18 cellular contexts compared by ENCODE assay signal in genomic region chr1:41957568-41957967, GRCh38. TPM values are rescaled to one million over a fixed set of nuclear protein-coding genes. Genes with fewer than 3 reads are reported as not detected.
A peak's percentile ranks its signal among the peaks of the same experiment; 100 is the strongest.
DNase-seq lines count a peak whose midpoint lies in the region; ATAC-seq and TF ChIP-seq lines count a peak whose summit lies in the region.
"Had no signal": no experiment of that assay in that cellular context is flagged by ENCODE, and none has a peak within 500 bp of the region (broad histone marks: within the 10 kb centered on the region; RNA-seq: fewer than 3 reads in every experiment).

No MANE protein-coding gene starts in this region.

- peak; percentile 19 to 92 for ATAC-seq in left cardiac atrium
- ATAC-seq in GM19023 (IDR thresholded peaks at IDR 0.05; ENCODE audit: unreplicated experiment) = no peak
- ATAC-seq in GM18505 (IDR thresholded peaks at IDR 0.05; ENCODE audit: unreplicated experiment) = no peak
- ATAC-seq: activated CD8-positive, alpha-beta T cell treated with anti-CD3 and anti-CD28 coated beads, Interleukin-2, amount 10 ng/mL, durations not matched to agents 7 days and 5 days; GM23338; lower lobe of right lung had no signal

- TF ChIP-seq POLR2A in GM18505 (IDR thresholded peaks at IDR 0.05; ENCODE audit: borderline replicate concordance, extremely low read depth, insufficient read depth, insufficient read length) = no peak

- peak; percentile 79 for DNase-seq in A172 (ENCODE audit: low spot score)
- peak; percentile 76 for DNase-seq in HS-5 (ENCODE audit: low read depth)
- peak; percentile 67 for DNase-seq in astrocyte of the spinal cord (ENCODE audit: low read depth, low spot score)
- DNase-seq in left cardiac atrium = no peak
- DNase-seq in H4 (ENCODE audit: low spot score) = no peak
- DNase-seq in effector CD4-positive, alpha-beta T cell = no peak
- DNase-seq: activated CD8-positive, alpha-beta T cell treated with anti-CD3 and anti-CD28 coated beads, Interleukin-2, amount 10 ng/mL, durations not matched to agents 7 days and 5 days; activated gamma-delta T cell; COR-L47; lower lobe of right lung; NCI-H1694 treated with DMSO at 0.1 percent for 48 hours; NCI-H524 treated with DMSO at 0.1 percent for 48 hours; nephron progenitor cell; sigmoid colon had no signal

- in situ Hi-C loops in astrocyte of the spinal cord (cut with HindIII; ENCODE audit: low sequenced_read_pairs) = no loop called here

- H3K4me3 ChIP-seq in astrocyte of the spinal cord (ENCODE audit: low read depth, low read length) = no peak overlapping the region
- H3K4me3 ChIP-seq: GM23338, hepatocyte, lower lobe of right lung, sigmoid colon had no signal

- intact Hi-C loops in left cardiac atrium (cut with DNase I) = no loop called here

- no peak for TF ChIP-seq CTCF in astrocyte of the spinal cord (IDR thresholded peaks at IDR 0.05; ENCODE audit: low read depth, low read length)

RNA-seq across cellular contexts. Expression of gene HIVEP3, which starts 38.8 kb away (rescaled TPM):
- total RNA-seq in A172 (2014; rRNA removed; shearing (Covaris generic)) = 5.1 and 7.9 TPM in 2 replicates
- 1 to 10 TPM; 6.6 to 7.2 TPM for total RNA-seq in left cardiac atrium
- total RNA-seq in H4 (2014; rRNA removed; shearing (Covaris generic)) = 2.1 and 3.1 TPM in 2 replicates

Comparison
In these comparisons a context has a peak if more than half of its experiments do, and no peak if none do; other contexts are left out.
1. DNase-seq: peak in A172 (single experiment), HS-5 (single experiment) and astrocyte of the spinal cord (single experiment); none in left cardiac atrium (single experiment), H4 (single experiment) and effector CD4-positive, alpha-beta T cell (single experiment).
2. ATAC-seq: peak in left cardiac atrium (2 of 2); none in GM19023 (single experiment) and GM18505 (single experiment).